Comparison of ENCODE assay signal across 9 cellular contexts in the genomic region with DNA sequence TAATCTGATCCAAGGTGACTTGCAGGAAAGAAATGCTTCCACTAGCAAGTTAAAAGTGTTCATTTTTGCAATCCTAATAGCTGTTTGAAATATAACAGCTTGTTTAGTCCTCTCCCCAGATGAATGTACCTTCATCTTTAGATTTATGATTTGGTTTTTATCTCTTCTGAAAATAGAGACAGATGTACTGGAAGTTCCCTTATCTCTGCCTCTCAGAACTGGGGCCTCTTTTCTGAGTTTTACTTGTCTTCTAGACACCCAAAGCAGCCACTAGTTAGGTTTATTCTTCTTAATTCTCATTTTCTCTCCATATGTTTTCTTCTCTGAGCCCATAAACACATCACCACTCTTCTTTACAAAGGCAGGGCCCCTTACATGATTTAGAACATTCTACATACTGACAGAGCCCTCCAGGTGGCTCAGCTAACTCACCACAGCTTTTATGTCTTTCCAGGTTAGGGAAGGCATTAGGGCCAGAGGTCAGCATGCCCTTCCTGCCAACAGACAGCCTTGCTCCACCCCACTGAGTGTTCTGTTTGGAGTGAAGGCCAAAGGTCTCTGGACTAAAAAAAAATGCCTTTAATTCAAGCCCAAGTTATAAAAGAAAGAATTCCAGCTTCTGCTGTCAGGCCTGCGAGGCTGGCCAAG.
DNase-seq lines count a peak whose midpoint lies in the region; ATAC-seq and TF ChIP-seq lines count a peak whose summit lies in the region.
"Had no signal": no experiment of that assay in that cellular context is flagged by ENCODE, and none has a peak within 500 bp of the region (broad histone marks: within the 10 kb centered on the region; RNA-seq: fewer than 3 reads in every experiment).

No MANE protein-coding gene starts in this region.

- no peaks in the 10 kb centered on the region for H3K36me3 ChIP-seq in CD8-positive, alpha-beta memory T cell (ENCODE audit: insufficient read depth, low read length)
- no peaks in the 10 kb centered on the region for H3K36me3 ChIP-seq in PC-3 (ENCODE audit: low read depth, low read length)
- no peaks in the 10 kb centered on the region for H3K36me3 ChIP-seq in SJCRH30

- H3K4me3 Mint-ChIP-seq in CD8-positive, alpha-beta memory T cell: no peak overlapping the region
- no peak overlapping the region for H3K4me3 Mint-ChIP-seq in osteocyte (ENCODE audit: unreplicated experiment)

- no peak for DNase-seq in CD8-positive, alpha-beta memory T cell
- DNase-seq in PC-3 (no peak), fibroblast of the aortic adventitia (ENCODE audit: low read depth) (peak; percentile 74), osteocyte (ENCODE audit: extremely low spot score, unreplicated experiment) (no peak), COLO829 (ENCODE audit: low spot score) (no peak), NCI-H2227 treated with DMSO at 0.1 percent for 48 hours (lab: John Stamatoyannopoulos, UW) (no peak), T-helper 9 cell (no peak), SJCRH30 (no peak)
- DNase-seq: activated effector memory CD4-positive, alpha-beta T cell treated with anti-CD3 and anti-CD28 coated beads, Interleukin-2, amount 50 U/mL, for 16 hours had no signal

- H3K9me3 ChIP-seq in CD8-positive, alpha-beta memory T cell (ENCODE audit: low read length): no peaks in the 10 kb centered on the region
- H3K9me3 ChIP-seq in PC-3 (ENCODE audit: low read length): no peaks in the 10 kb centered on the region
- no peaks in the 10 kb centered on the region for H3K9me3 ChIP-seq in SJCRH30 (replicated peaks)

- H3K27ac ChIP-seq in CD8-positive, alpha-beta memory T cell (ENCODE audit: low read depth, low read length): peak overlapping the region; percentile 76
- peak overlapping the region; percentile 85 for H3K27ac ChIP-seq in PC-3 (ENCODE audit: low read length)
- H3K27ac ChIP-seq in SJCRH30: no peak overlapping the region

- H3K4me1 Mint-ChIP-seq in CD8-positive, alpha-beta memory T cell: peaks cover 2 to 9% (median 4%) of the 10 kb centered on the region in 3 donors
- peaks cover 48% of the 10 kb centered on the region for H3K4me1 Mint-ChIP-seq in osteocyte (ENCODE audit: unreplicated experiment)

- no peaks in the 10 kb centered on the region for H3K79me2 ChIP-seq in PC-3 (ENCODE audit: low read length)

- POLR2A ChIA-PET in CD8-positive, alpha-beta memory T cell (lab: Charles Lee): no interaction called here
- POLR2A ChIA-PET in PC-3 (lab: Charles Lee; ENCODE audit: unreplicated experiment): no interaction called here

- no peak overlapping the region for H3K9ac ChIP-seq in PC-3 (ENCODE audit: low read length)

- TF ChIP-seq CTCF in PC-3 (conservative IDR thresholded peaks at IDR 0.05; ENCODE audit: low read depth, low read length): no peak
- TF ChIP-seq CTCF in fibroblast of the aortic adventitia (IDR thresholded peaks at IDR 0.05; ENCODE audit: insufficient read depth, low read length): no peak
- no peak for TF ChIP-seq CTCF in osteocyte (IDR thresholded peaks at IDR 0.05)

- no peak for ATAC-seq in PC-3

- H3K27me3 ChIP-seq in CD8-positive, alpha-beta memory T cell (ENCODE audit: insufficient read depth, low read length, poor library complexity, severe bottlenecking): no peaks in the 10 kb centered on the region
- H3K27me3 ChIP-seq in PC-3 (ENCODE audit: low read length): no peaks in the 10 kb centered on the region
- H3K27me3 ChIP-seq in SJCRH30: no peaks in the 10 kb centered on the region

- no TSS peak for BruUV-seq in PC-3 (replicated peaks; lab: Mats Ljungman, UMichigan)

- H3K4me3 ChIP-seq in CD8-positive, alpha-beta memory T cell (ENCODE audit: low read length): no peak overlapping the region
- H3K4me3 ChIP-seq in PC-3 (ENCODE audit: low read length) (no peak overlapping the region), fibroblast of the aortic adventitia (ENCODE audit: low read depth, low read length) (no peak overlapping the region), SJCRH30 (no peak overlapping the region)

- no peaks in the 10 kb centered on the region for H3K4me1 ChIP-seq in CD8-positive, alpha-beta memory T cell (ENCODE audit: insufficient read depth, low read length)
- H3K4me1 ChIP-seq in PC-3 (ENCODE audit: insufficient read depth, low read length) (peaks cover 45% of the 10 kb centered on the region), SJCRH30 (peaks cover 19% of the 10 kb centered on the region)

- H3K36me3 Mint-ChIP-seq in CD8-positive, alpha-beta memory T cell: no peaks in the 10 kb centered on the region
- no peaks in the 10 kb centered on the region for H3K36me3 Mint-ChIP-seq in osteocyte (ENCODE audit: unreplicated experiment)

- H2AFZ ChIP-seq in PC-3 (ENCODE audit: low read length): no peak overlapping the region

- CTCF ChIA-PET in CD8-positive, alpha-beta memory T cell (lab: Charles Lee): no interaction called here
- CTCF ChIA-PET in PC-3 (lab: Charles Lee): no interaction called here

- no peaks in the 10 kb centered on the region for H3K9me3 Mint-ChIP-seq in CD8-positive, alpha-beta memory T cell
- no peaks in the 10 kb centered on the region for H3K9me3 Mint-ChIP-seq in osteocyte (ENCODE audit: unreplicated experiment)

- no peak overlapping the region for H3K4me2 ChIP-seq in PC-3 (ENCODE audit: low read length)

- no peaks in the 10 kb centered on the region for H3K9me2 ChIP-seq in PC-3 (replicated peaks; ENCODE audit: low read length)

- no peaks in the 10 kb centered on the region for H3K27me3 Mint-ChIP-seq in CD8-positive, alpha-beta memory T cell
- H3K27me3 Mint-ChIP-seq in osteocyte (ENCODE audit: unreplicated experiment): no peaks in the 10 kb centered on the region

- H3F3A ChIP-seq in PC-3 (ENCODE audit: low read length, unreplicated experiment): no peaks in the 10 kb centered on the region

- intact Hi-C loops in PC-3 (cut with micrococcal nuclease): loop anchor here (2.0 to 10.0 kb wide), 2 partner anchors 19 to 213 kb away; no protein-coding TSS in a partner anchor

- no peak overlapping the region for H3K27ac Mint-ChIP-seq in CD8-positive, alpha-beta memory T cell
- peak overlapping the region; percentile 9 for H3K27ac Mint-ChIP-seq in osteocyte (ENCODE audit: unreplicated experiment)

- no peaks in the 10 kb centered on the region for H4K20me1 ChIP-seq in PC-3 (ENCODE audit: low read length)
